Comparison of ENCODE assay signal across 15 cellular contexts in the genomic region with DNA sequence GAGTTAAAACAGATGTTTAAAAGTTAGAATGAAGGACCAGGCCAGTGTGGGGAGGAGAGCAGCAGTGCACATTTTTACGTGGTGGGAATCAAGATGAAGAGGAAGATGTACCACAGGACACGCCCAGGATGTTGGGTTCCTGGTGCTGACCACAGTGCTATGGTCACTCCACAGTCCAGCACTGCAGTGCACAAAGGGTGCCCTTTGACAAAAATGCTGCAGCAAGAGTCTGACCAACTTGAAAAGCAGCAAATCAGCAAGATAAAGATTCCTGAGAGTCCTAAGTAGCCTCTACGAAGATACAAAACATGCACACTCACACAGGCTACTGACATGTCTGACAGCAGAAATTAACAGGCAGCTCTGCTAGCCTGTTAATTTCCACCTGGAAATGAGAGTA.
A peak's percentile ranks its signal among the peaks of the same experiment; 100 is the strongest.
DNase-seq lines count a peak whose midpoint lies in the region; ATAC-seq, FAIRE-seq and TF ChIP-seq lines count a peak whose summit lies in the region.
"Had no signal": no experiment of that assay in that cellular context is flagged by ENCODE, and none has a peak within 500 bp of the region (broad histone marks: within the 10 kb centered on the region; RNA-seq: fewer than 3 reads in every experiment).

No MANE protein-coding gene starts in this region.

- FAIRE-seq in GM12878 (lab: Jason Lieb, UNC): no peak
- FAIRE-seq: endometrium, frontal cortex had no signal

- peaks cover 90% of the 10 kb centered on the region for H3K4me1 Mint-ChIP-seq in activated naive CD4-positive, alpha-beta T cell treated with anti-CD3 and anti-CD28 coated beads, Interleukin-2, amount 50 U/mL, for 24 hours

- CTCF ChIA-PET in OCI-LY7 (lab: Charles Lee; ENCODE audit: unreplicated experiment): no interaction called here
- CTCF ChIA-PET in GM12878 (lab: Yijun Ruan, JAX): interaction anchor here (2.7 kb wide), 1 partner anchor 10 kb away, joined by 7 read pairs; no protein-coding TSS in a partner anchor

- H3K9me3 ChIP-seq in OCI-LY7 (ENCODE audit: low read length): no peaks in the 10 kb centered on the region; the same call in 1 of the 2 replicates
- peaks cover 2% of the 10 kb centered on the region; the same call in 2 of the 3 replicates for H3K9me3 ChIP-seq in GM12878 (replicated peaks; ENCODE audit: control insufficient read depth, insufficient read depth, low read length)
- no peaks in the 10 kb centered on the region for H3K9me3 ChIP-seq in spleen
- no peaks in the 10 kb centered on the region for H3K9me3 ChIP-seq in ascending aorta
- H3K9me3 ChIP-seq: breast epithelium, thoracic aorta had no signal

- intact Hi-C loops in OCI-LY7 (cut with micrococcal nuclease; ENCODE audit: unreplicated experiment) (loop anchor here (10.0 kb wide), 3 partner anchors 292 to 1642 kb away; a partner anchor contains a TSS), GM12878 (cut with micrococcal nuclease; ENCODE audit: unreplicated experiment) (loop anchor here (2.0 to 5.0 kb wide), 2 partner anchors 40 to 104 kb away; no protein-coding TSS in a partner anchor), spleen (cut with DNase I; ENCODE audit: low total_unique reads) (no loop called here), ascending aorta (cut with DNase I) (no loop called here)

- 1% methylated on average over 3 of the region's 3 CpGs for WGBS in GM12878 (ENCODE audit: insufficient coverage, insufficient replicate concordance, low lambda C conversion rate, missing lambda C conversion rate)
- WGBS in spleen, 5 donors: 19 to 38% (median 29%) methylated on average over 3 of the region's 3 CpGs

- DNase-seq in activated naive CD4-positive, alpha-beta T cell (lab: John Stamatoyannopoulos, UW): no peak
- DNase-seq in OCI-LY7 (ENCODE audit: low spot score) (no peak), GM12878 (ENCODE audit: low read depth, low spot score) (no peak), spleen (no peak), ascending aorta (ENCODE audit: low spot score in 2 of 2) (no peak), GM20000 (ENCODE audit: low spot score) (no peak)
- DNase-seq in stimulated activated naive CD4-positive, alpha-beta T cell treated with Interleukin-2 at 50 U/mL for 16 hours (lab: John Stamatoyannopoulos, UW): no peak
- DNase-seq: activated effector memory CD4-positive, alpha-beta T cell treated with anti-CD3 and anti-CD28 coated beads, Interleukin-2, amount 50 U/mL, for 16 hours; NCI-H1105 treated with DMSO at 0.1 percent for 48 hours; NCI-H2227 treated with DMSO at 0.1 percent for 48 hours had no signal

- H3K9ac ChIP-seq in GM12878 (ENCODE audit: control insufficient read depth, insufficient read depth, low read length): no peak overlapping the region

- H3K27me3 Mint-ChIP-seq in activated naive CD4-positive, alpha-beta T cell treated with anti-CD3 and anti-CD28 coated beads, Interleukin-2, amount 50 U/mL, for 24 hours: no peaks in the 10 kb centered on the region

- TF ChIP-seq CTCF in OCI-LY7 (conservative IDR thresholded peaks at IDR 0.05; ENCODE audit: low read length): no peak
- TF ChIP-seq CTCF in GM12878 (IDR thresholded peaks at IDR 0.05 in 2 of 3, conservative IDR thresholded peaks at IDR 0.05 in 1 of 3; ENCODE audit: control insufficient read depth in 2 of 3, extremely low read depth in 1 of 3, insufficient read depth in 1 of 3, low read depth in 3 of 3, low read length in 3 of 3): no peak
- TF ChIP-seq CTCF in spleen (IDR thresholded peaks at IDR 0.05 in 8 of 11, conservative IDR thresholded peaks at IDR 0.05 in 3 of 11): no peak
- TF ChIP-seq CTCF in ascending aorta (IDR thresholded peaks at IDR 0.05): no peak
- no peak for TF ChIP-seq CTCF in GM20000 (IDR thresholded peaks at IDR 0.05; ENCODE audit: extremely low read depth, missing control alignments)

- H3K27me3 ChIP-seq in GM12878 (replicated peaks in 1 of 2; ENCODE audit: control insufficient read depth in 2 of 2, insufficient read depth in 2 of 2, low read length in 1 of 2): no peaks in the 10 kb centered on the region
- H3K27me3 ChIP-seq in spleen (replicated peaks in 1 of 7): no peaks in the 10 kb centered on the region
- no peaks in the 10 kb centered on the region for H3K27me3 ChIP-seq in ascending aorta
- H3K27me3 ChIP-seq: breast epithelium had no signal

- TF ChIP-seq POLR2A in GM12878 (IDR thresholded peaks at IDR 0.05; ENCODE audit: low read depth, low read length) (no peak), spleen (IDR thresholded peaks at IDR 0.05) (no peak)

- H3K9me2 ChIP-seq in OCI-LY7 (ENCODE audit: insufficient read depth, low read length): no peaks in the 10 kb centered on the region

- H3K36me3 Mint-ChIP-seq in activated naive CD4-positive, alpha-beta T cell treated with anti-CD3 and anti-CD28 coated beads, Interleukin-2, amount 50 U/mL, for 24 hours: peaks cover 21% of the 10 kb centered on the region

- H3K4me2 ChIP-seq in OCI-LY7 (ENCODE audit: low read length) (peak overlapping the region; percentile 85; the same call in 1 of the 2 replicates), GM12878 (ENCODE audit: control insufficient read depth, insufficient read depth) (peak overlapping the region; percentile 43)

- ATAC-seq in GM12878: peak; percentile 13; the same call in 1 of the 3 replicates

- in situ Hi-C loops in GM12878 (cut with MboI): no loop called here

- H2AFZ ChIP-seq in OCI-LY7 (ENCODE audit: low read length) (no peak overlapping the region), GM12878 (ENCODE audit: control insufficient read depth, low read depth, low read length) (no peak overlapping the region)

- TF ChIP-seq EP300 in GM12878 (IDR thresholded peaks at IDR 0.05; ENCODE audit: borderline replicate concordance in 1 of 2, control insufficient read depth in 1 of 2, low read depth in 2 of 2, low read length in 2 of 2): no peak

- RAD21 ChIA-PET in GM12878 (lab: Charles Lee; ENCODE audit: unreplicated experiment): interaction anchor here (1.7 kb wide), 1 partner anchor 11 kb away, joined by 7 read pairs; no protein-coding TSS in a partner anchor

- H3K36me3 ChIP-seq in OCI-LY7 (ENCODE audit: insufficient read depth, low read length) (peaks cover 23% of the 10 kb centered on the region), GM12878 (ENCODE audit: control insufficient read depth in 2 of 2, insufficient read depth in 2 of 2, low read length in 1 of 2) (peaks cover 11 to 24% of the 10 kb centered on the region in 2 experiments; a peak in 3 of 4 replicates), spleen (peaks cover 0 to 61% (median 12%) of the 10 kb centered on the region in 6 donors), ascending aorta (peaks cover 13 to 40% of the 10 kb centered on the region in 2 donors)
- H3K36me3 ChIP-seq: breast epithelium had no signal

- H3K79me2 ChIP-seq in OCI-LY7 (ENCODE audit: insufficient read depth, low read depth, low read length) (no peaks in the 10 kb centered on the region), GM12878 (ENCODE audit: control insufficient read depth, insufficient read depth, low read length) (peaks cover 67% of the 10 kb centered on the region)

- BruUV-seq in OCI-LY7 (replicated peaks; lab: Mats Ljungman, UMichigan) (no TSS peak), GM12878 (replicated peaks; lab: Mats Ljungman, UMichigan) (no TSS peak)

- SMC1A ChIA-PET in GM12878 (lab: Charles Lee; ENCODE audit: uncharacterized antibody, unreplicated experiment): interaction anchor here (1.5 to 3.8 kb wide), 3 partner anchors 13 to 61 kb away, joined by 3 to 15 read pairs (median 4); no protein-coding TSS in a partner anchor

- H3K9me3 Mint-ChIP-seq in activated naive CD4-positive, alpha-beta T cell treated with anti-CD3 and anti-CD28 coated beads, Interleukin-2, amount 50 U/mL, for 24 hours: peaks cover 6% of the 10 kb centered on the region

- POLR2A ChIA-PET in OCI-LY7 (lab: Charles Lee): no interaction called here
- POLR2A ChIA-PET in GM12878 (lab: Charles Lee): interaction anchor here (2.9 kb wide), 1 partner anchor 23 kb away, joined by 12 read pairs; no protein-coding TSS in a partner anchor

- no peaks in the 10 kb centered on the region for H4K20me1 ChIP-seq in OCI-LY7 (ENCODE audit: insufficient read depth, low read length)
- H4K20me1 ChIP-seq in GM12878 (ENCODE audit: control insufficient read depth, insufficient read depth): no peaks in the 10 kb centered on the region

- peaks cover 70% of the 10 kb centered on the region for H3K4me1 ChIP-seq in OCI-LY7 (ENCODE audit: insufficient read depth, low read length, poor library complexity, severe bottlenecking)
- H3K4me1 ChIP-seq in GM12878 (ENCODE audit: control insufficient read depth, insufficient read depth, low read length): peaks cover 75% of the 10 kb centered on the region
- H3K4me1 ChIP-seq in spleen: peaks cover 46 to 100% (median 91%) of the 10 kb centered on the region in 6 donors
- H3K4me1 ChIP-seq in ascending aorta: no peaks in the 10 kb centered on the region
- H3K4me1 ChIP-seq: breast epithelium had no signal

- TF ChIP-seq RAD21 in GM12878 (IDR thresholded peaks at IDR 0.05; ENCODE audit: insufficient read depth, low read depth, low read length): no peak

- H3K4me3 ChIP-seq in OCI-LY7 (ENCODE audit: low read depth, low read length, poor library complexity, severe bottlenecking) (no peak overlapping the region), GM12878 (peak overlapping the region; percentile 37; the same call in 1 of the 2 replicates), spleen (no peak overlapping the region), ascending aorta (no peak overlapping the region)
- H3K4me3 ChIP-seq: breast epithelium, thoracic aorta had no signal

- no peak overlapping the region for H3K4me3 Mint-ChIP-seq in activated naive CD4-positive, alpha-beta T cell treated with anti-CD3 and anti-CD28 coated beads, Interleukin-2, amount 50 U/mL, for 24 hours

- H3K27ac ChIP-seq in OCI-LY7 (ENCODE audit: low read depth, low read length, poor library complexity, severe bottlenecking) (no peak overlapping the region), GM12878 (ENCODE audit: control insufficient read depth, insufficient read depth) (peak overlapping the region; percentile 81), spleen (peak overlapping the region; percentile 62 to 92 (median 84)), ascending aorta (no peak overlapping the region)
- H3K27ac ChIP-seq: breast epithelium, thoracic aorta had no signal

- H3K27ac Mint-ChIP-seq in activated naive CD4-positive, alpha-beta T cell treated with anti-CD3 and anti-CD28 coated beads, Interleukin-2, amount 50 U/mL, for 24 hours: peak overlapping the region; percentile 64

Comparison
In these comparisons a context has a peak if more than half of its experiments do, and no peak if none do; other contexts are left out.
1. H3K27ac ChIP-seq: peak in GM12878 (single experiment) and spleen (8 of 8); none in OCI-LY7 (single experiment) and ascending aorta (0 of 2).
2. intact Hi-C loops: an anchor here in OCI-LY7 (10.0 kb wide) and GM12878 (2.0 to 5.0 kb wide); none called in spleen and ascending aorta.